ENCODE assay signal across 8 cellular contexts in genomic region chr17:63478814-63479494, GRCh38. TPM values are rescaled to one million over a fixed set of nuclear protein-coding genes. Genes with fewer than 3 reads are reported as not detected.
DNase-seq lines count a peak whose midpoint lies in the region; ATAC-seq, FAIRE-seq and TF ChIP-seq lines count a peak whose summit lies in the region.

No MANE protein-coding gene starts in this region.

- H3K9me3 ChIP-seq in BLaER1 treated with 17β-estradiol and CSF1 and Interleukin-3, amounts not matched to agents 10 nM and 100 nM (replicated peaks in 1 of 11): no peaks in the 10 kb centered on the region
- H3K9me3 ChIP-seq in ovary: no peaks in the 10 kb centered on the region
- H3K9me3 ChIP-seq in thoracic aorta: no peaks in the 10 kb centered on the region

- peak overlapping the region; percentile 27 to 100 (median 98) for H3K4me2 ChIP-seq in BLaER1 treated with 17β-estradiol and CSF1 and Interleukin-3, amounts not matched to agents 10 nM and 100 nM

- H3K27ac ChIP-seq in BLaER1 treated with 17β-estradiol and CSF1 and Interleukin-3, amounts not matched to agents 10 nM and 100 nM: no peak overlapping the region
- H3K27ac ChIP-seq in ovary (no peak overlapping the region), thoracic aorta (no peak overlapping the region)

- H3K27me3 ChIP-seq in BLaER1 treated with 17β-estradiol and CSF1 and Interleukin-3, amounts not matched to agents 10 nM and 100 nM: peaks cover 3 to 39% (median 33%) of the 10 kb centered on the region in 11 experiments; a peak in 20 of 22 replicates
- H3K27me3 ChIP-seq in ovary (no peaks in the 10 kb centered on the region), thoracic aorta (replicated peaks; ENCODE audit: insufficient read depth) (no peaks in the 10 kb centered on the region)

- peak in 2 of 3 donors; percentile 40 to 46 for TF ChIP-seq CTCF in ovary (IDR thresholded peaks at IDR 0.05)
- peak; percentile 58 for TF ChIP-seq CTCF in thoracic aorta (IDR thresholded peaks at IDR 0.05)

- ATAC-seq in GM19438 (IDR thresholded peaks at IDR 0.05; ENCODE audit: low read depth, unreplicated experiment): peak; percentile 67
- ATAC-seq in thoracic aorta (ENCODE audit: insufficient number of reproducible peaks, low FRiP score, low read depth): no peak

- peaks cover 44 to 64% (median 51%) of the 10 kb centered on the region in 10 experiments for H3K4me1 ChIP-seq in BLaER1 treated with 17β-estradiol and CSF1 and Interleukin-3, amounts not matched to agents 10 nM and 100 nM
- peaks cover 16% of the 10 kb centered on the region for H3K4me1 ChIP-seq in ovary (ENCODE audit: insufficient read depth)
- peaks cover 10 to 24% of the 10 kb centered on the region in 2 donors for H3K4me1 ChIP-seq in thoracic aorta (ENCODE audit: control insufficient read depth in 1 of 2, low read depth in 2 of 2)

- DNase-seq in Jurkat, Clone E6-1 (ENCODE audit: low read depth, low spot score): peak; percentile 58
- DNase-seq in SHP77 (lab: John Stamatoyannopoulos, UW): peak; percentile 69 to 83
- DNase-seq in activated T-helper 9 cell treated with anti-CD3 and anti-CD28 coated beads, Interleukin-2, amount 50 U/mL, for 16 hours (ENCODE audit: low read depth): peak; percentile 66
- peak; percentile 68 to 79 for DNase-seq in frontal cortex (ENCODE audit: low spot score in 2 of 2)
- peak; percentile 60 to 75 (median 68) for DNase-seq in ovary
- DNase-seq in thoracic aorta (ENCODE audit: low spot score): peak; percentile 35

- TF ChIP-seq EP300 in ovary (IDR thresholded peaks at IDR 0.05): no peak

- H3K36me3 ChIP-seq in BLaER1 treated with 17β-estradiol and CSF1 and Interleukin-3, amounts not matched to agents 10 nM and 100 nM: peaks cover 0 to 42% (median 0%) of the 10 kb centered on the region in 11 experiments; a peak in 4 of 22 replicates
- no peaks in the 10 kb centered on the region for H3K36me3 ChIP-seq in ovary
- H3K36me3 ChIP-seq in thoracic aorta: no peaks in the 10 kb centered on the region

- 41 to 45% (median 41%) methylated on average over 16 of the region's 16 CpGs for WGBS in ovary, 3 donors

- intact Hi-C loops in ovary (cut with DNase I): loop anchor here in 1 of 4 donors (5.0 kb wide), 1 partner anchor 42 kb away; no protein-coding TSS in a partner anchor

- FAIRE-seq in frontal cortex (lab: Jason Lieb, UNC): no peak

- no peak for TF ChIP-seq POLR2A in ovary (IDR thresholded peaks at IDR 0.05)

- peak overlapping the region in 2 of 11 experiments; percentile 48 to 68; a peak in 3 of 22 replicates for H3K9ac ChIP-seq in BLaER1 treated with 17β-estradiol and CSF1 and Interleukin-3, amounts not matched to agents 10 nM and 100 nM

- H3K4me3 ChIP-seq in BLaER1 treated with 17β-estradiol and CSF1 and Interleukin-3, amounts not matched to agents 10 nM and 100 nM: peak overlapping the region in 2 of 10 experiments; percentile 68 to 75; a peak in 4 of 20 replicates
- no peak overlapping the region for H3K4me3 ChIP-seq in Jurkat, Clone E6-1 (ENCODE audit: low read length)
- no peak overlapping the region for H3K4me3 ChIP-seq in ovary
- H3K4me3 ChIP-seq in thoracic aorta: no peak overlapping the region

- peaks cover 0 to 26% (median 20%) of the 10 kb centered on the region in 11 experiments; a peak in 15 of 22 replicates for H4K20me1 ChIP-seq in BLaER1 treated with 17β-estradiol and CSF1 and Interleukin-3, amounts not matched to agents 10 nM and 100 nM

RNA-seq across cellular contexts. Expression of gene ACE, which starts 2.1 kb away (rescaled TPM):
- polyA plus RNA-seq in Jurkat, Clone E6-1 (2012; ENCODE audit: insufficient read depth, insufficient read length): 1.2 TPM
- total RNA-seq in frontal cortex (4.5 TPM), ovary (1 to 10 TPM; 2.9 to 8.1 (median 5.1) TPM), thoracic aorta (10 to 100 TPM in 1 of 2 donors, 1 to 10 TPM in 1; 5.4 to 16.5 TPM)
- polyA plus RNA-seq in ovary: 1 to 10 TPM; 3.3 to 7.6 TPM

RNA-seq across cellular contexts. Expression of gene CYB561, which starts 32.8 kb away (rescaled TPM):
- polyA plus RNA-seq in Jurkat, Clone E6-1 (2012; ENCODE audit: insufficient read depth, insufficient read length): not detected
- total RNA-seq in frontal cortex: 15.9 TPM
- total RNA-seq in ovary: 10 to 100 TPM in 6 of 7 donors, 1 to 10 TPM in 1; 9.3 to 43.8 (median 18.8) TPM
- polyA plus RNA-seq in ovary: 10 to 100 TPM in 1 of 2 donors, 1 to 10 TPM in 1; 8.6 to 10.5 TPM
- 10 to 100 TPM; 19.0 to 23.7 TPM for total RNA-seq in thoracic aorta

RNA-seq across cellular contexts. Expression of gene KCNH6, which starts 44.2 kb away (rescaled TPM):
- polyA plus RNA-seq in Jurkat, Clone E6-1 (2012; ENCODE audit: insufficient read depth, insufficient read length): not detected
- total RNA-seq in frontal cortex (not detected), ovary (under 1 TPM in 1 of 7 donors, not detected in 6; 0.36 TPM), thoracic aorta (not detected)
- not detected for polyA plus RNA-seq in ovary
